In the genomic region with DNA sequence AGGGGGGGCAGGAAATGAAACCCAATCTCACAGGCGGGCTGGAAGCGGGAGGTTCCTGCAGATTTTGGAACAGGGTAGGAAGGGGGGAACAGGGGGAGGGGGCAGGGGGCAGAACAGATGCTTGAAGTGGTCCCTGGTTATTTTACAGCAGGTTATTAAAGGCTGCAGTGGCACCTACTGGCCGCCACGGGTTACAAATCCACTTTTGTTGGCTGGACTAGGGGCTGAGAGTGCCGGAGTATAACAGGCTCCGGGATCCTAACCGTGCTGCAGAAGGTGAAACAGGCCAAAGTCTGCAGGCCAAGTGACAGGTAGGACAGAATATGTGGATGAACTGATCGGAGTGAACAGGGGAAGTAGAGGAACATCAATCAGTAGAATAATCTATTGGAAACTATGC, we compare ENCODE assay signal across 8 cellular contexts. TPM values are rescaled to one million over a fixed set of nuclear protein-coding genes. Genes with fewer than 3 reads are reported as not detected.
DNase-seq lines count a peak whose midpoint lies in the region; ATAC-seq, FAIRE-seq and TF ChIP-seq lines count a peak whose summit lies in the region.

No MANE protein-coding gene starts in this region.

- H3K27me3 Mint-ChIP-seq in mesothelial cell of epicardium (ENCODE audit: low read depth) = peaks cover 100% of the 10 kb centered on the region

- H3K4me1 Mint-ChIP-seq in mesothelial cell of epicardium = peaks cover 11% of the 10 kb centered on the region

- DNase-seq in COR-L47 (lab: John Stamatoyannopoulos, UW) = peak; percentile 26
- DNase-seq in GM19239 (ENCODE audit: insufficient read length, low spot score) = peak; percentile 47
- peak; percentile 72 for DNase-seq in NCI-H1105 treated with DMSO at 0.1 percent for 48 hours (lab: John Stamatoyannopoulos, UW)
- peak; percentile 49 to 51 for DNase-seq in cardiac fibroblast (ENCODE audit: low read depth in 2 of 2)
- DNase-seq in mesothelial cell of epicardium (ENCODE audit: low spot score in 2 of 2, unreplicated experiment in 2 of 2) = no peak

- H3K27ac Mint-ChIP-seq in mesothelial cell of epicardium = no peak overlapping the region

- FAIRE-seq in GM19239 (lab: Jason Lieb, UNC) = no peak

- H3K9me3 Mint-ChIP-seq in mesothelial cell of epicardium = no peaks in the 10 kb centered on the region

- TF ChIP-seq CTCF in cardiac fibroblast (IDR thresholded peaks at IDR 0.05; ENCODE audit: low read depth, low read length) (peak; percentile 55), mesothelial cell of epicardium (IDR thresholded peaks at IDR 0.05; ENCODE audit: unreplicated experiment) (peak; percentile 24)

- no peak overlapping the region for H3K4me3 Mint-ChIP-seq in mesothelial cell of epicardium

- H3K36me3 Mint-ChIP-seq in mesothelial cell of epicardium = no peaks in the 10 kb centered on the region

- no peak overlapping the region for H3K4me3 ChIP-seq in cardiac fibroblast (replicated peaks in 1 of 2; ENCODE audit: low read depth in 2 of 2, low read length in 2 of 2)

- ATAC-seq in HG03196 (IDR thresholded peaks at IDR 0.05; ENCODE audit: unreplicated experiment) (no peak), HG03039 (IDR thresholded peaks at IDR 0.05; ENCODE audit: unreplicated experiment) (no peak), HG03342 (IDR thresholded peaks at IDR 0.05; ENCODE audit: unreplicated experiment) (no peak)

RNA-seq across cellular contexts. Expression of gene ROBO3, which starts 2.5 kb away (rescaled TPM):
- 26.0 to 26.7 TPM (median 26.4 TPM) in 3 replicates for total RNA-seq in mesothelial cell of epicardium

RNA-seq across cellular contexts. Expression of gene ROBO4, which starts 30.0 kb away (rescaled TPM):
- not detected in 3 replicates for total RNA-seq in mesothelial cell of epicardium

RNA-seq across cellular contexts. Expression of gene HEPN1, which starts 51.4 kb away (rescaled TPM):
- not detected in 3 replicates for total RNA-seq in mesothelial cell of epicardium

Comparison
In these comparisons a context has a peak if more than half of its experiments do, and no peak if none do; other contexts are left out.
1. DNase-seq: peak in COR-L47 (single experiment), GM19239 (single experiment), NCI-H1105 treated with DMSO at 0.1 percent for 48 hours (single experiment) and cardiac fibroblast (2 of 2); none in mesothelial cell of epicardium (0 of 2).